11 cellular contexts compared by ENCODE assay signal in genomic region chr20:57661201-57662027, GRCh38. TPM values are rescaled to one million over a fixed set of nuclear protein-coding genes. Genes with fewer than 3 reads are reported as not detected.
DNase-seq lines count a peak whose midpoint lies in the region; ATAC-seq and TF ChIP-seq lines count a peak whose summit lies in the region.
"Had no signal": no experiment of that assay in that cellular context is flagged by ENCODE, and none has a peak within 500 bp of the region (broad histone marks: within the 10 kb centered on the region; RNA-seq: fewer than 3 reads in every experiment).

No MANE protein-coding gene starts in this region.

- intact Hi-C loops in activated B cell treated with CpG ODN at 0.5 μM for 24 hours (cut with micrococcal nuclease): no loop called here
- intact Hi-C loops in lower lobe of right lung (cut with DNase I): no loop called here
- intact Hi-C loops in thyroid gland (cut with DNase I): no loop called here

- no peak for ATAC-seq in activated CD8-positive, alpha-beta memory T cell treated with anti-CD3 and anti-CD28 coated beads, Interleukin-2, amount 10 ng/mL, durations not matched to agents 7 days and 5 days
- no peak for ATAC-seq in activated B cell treated with CpG ODN at 0.5 μM for 24 hours (ENCODE audit: low read depth)
- ATAC-seq in lower lobe of right lung: no peak
- ATAC-seq in GM18505 (IDR thresholded peaks at IDR 0.05; ENCODE audit: unreplicated experiment): no peak
- ATAC-seq: stimulated activated effector memory CD8-positive, alpha-beta T cell treated with anti-CD3 and anti-CD28 coated beads, Interleukin-12 subunit alpha, Interleukin-12 subunit beta, amount 100 ng/mL, for 72 hours had no signal

- H3K27ac ChIP-seq in lower lobe of right lung (no peak overlapping the region), thyroid gland (peak overlapping the region; percentile 63 to 88 (median 87))
- H3K27ac ChIP-seq: esophagus muscularis mucosa had no signal

- WGBS in thyroid gland, 2 donors: 45 to 63% methylated on average over 18 to 26 of the region's 32 CpGs

- H3K27me3 ChIP-seq in lower lobe of right lung (ENCODE audit: low read depth) (no peaks in the 10 kb centered on the region), thyroid gland (no peaks in the 10 kb centered on the region)
- H3K27me3 ChIP-seq: esophagus muscularis mucosa had no signal

- H3K4me1 ChIP-seq in lower lobe of right lung: peaks cover 4% of the 10 kb centered on the region
- H3K4me1 ChIP-seq in thyroid gland: peaks cover 14 to 15% of the 10 kb centered on the region in 2 donors

- peaks cover 26% of the 10 kb centered on the region for H3K36me3 ChIP-seq in lower lobe of right lung
- no peaks in the 10 kb centered on the region for H3K36me3 ChIP-seq in thyroid gland

- no peak overlapping the region for H3K27ac Mint-ChIP-seq in activated CD8-positive, alpha-beta memory T cell treated with anti-CD3 and anti-CD28 coated beads, Interleukin-2, amount 10 ng/mL, durations not matched to agents 7 days and 5 days
- H3K27ac Mint-ChIP-seq in activated B cell treated with CpG ODN at 0.5 μM for 24 hours: no peak overlapping the region
- H3K27ac Mint-ChIP-seq: stimulated activated effector memory CD8-positive, alpha-beta T cell treated with anti-CD3 and anti-CD28 coated beads, Interleukin-12 subunit alpha, Interleukin-12 subunit beta, amount 100 ng/mL, for 72 hours had no signal

- peaks cover 13% of the 10 kb centered on the region for H3K4me1 Mint-ChIP-seq in activated CD8-positive, alpha-beta memory T cell treated with anti-CD3 and anti-CD28 coated beads, Interleukin-2, amount 10 ng/mL, durations not matched to agents 7 days and 5 days
- peaks cover 32% of the 10 kb centered on the region for H3K4me1 Mint-ChIP-seq in activated B cell treated with CpG ODN at 0.5 μM for 24 hours

- H3K9me3 Mint-ChIP-seq in activated CD8-positive, alpha-beta memory T cell treated with anti-CD3 and anti-CD28 coated beads, Interleukin-2, amount 10 ng/mL, durations not matched to agents 7 days and 5 days (ENCODE audit: low read depth): peaks cover 3% of the 10 kb centered on the region
- H3K9me3 Mint-ChIP-seq in activated B cell treated with CpG ODN at 0.5 μM for 24 hours: no peaks in the 10 kb centered on the region
- H3K9me3 Mint-ChIP-seq: naive B cell; stimulated activated effector memory CD8-positive, alpha-beta T cell treated with anti-CD3 and anti-CD28 coated beads, Interleukin-12 subunit alpha, Interleukin-12 subunit beta, amount 100 ng/mL, for 72 hours had no signal

- peak; percentile 45 for DNase-seq in activated CD8-positive, alpha-beta memory T cell treated with anti-CD3 and anti-CD28 coated beads for 24 hours
- no peak for DNase-seq in activated CD8-positive, alpha-beta memory T cell treated with anti-CD3 and anti-CD28 coated beads, Interleukin-2, amount 10 ng/mL, durations not matched to agents 7 days and 5 days
- peak; percentile 10 for DNase-seq in activated B cell treated with CpG ODN at 0.5 μM for 24 hours
- DNase-seq in lower lobe of right lung: peak; percentile 46
- peak; percentile 87 to 90 for DNase-seq in thyroid gland
- DNase-seq in SKM-1 (lab: John Stamatoyannopoulos, UW; ENCODE audit: unreplicated experiment): no peak
- no peak for DNase-seq in GM03348 (ENCODE audit: low spot score)
- DNase-seq: naive B cell had no signal

- TF ChIP-seq POLR2A in thyroid gland (IDR thresholded peaks at IDR 0.05) (peak in 1 of 2 donors; percentile 26), GM18505 (IDR thresholded peaks at IDR 0.05; ENCODE audit: borderline replicate concordance, extremely low read depth, insufficient read depth, insufficient read length) (no peak)

- TF ChIP-seq CTCF in activated B cell treated with CpG ODN at 0.5 μM for 24 hours (IDR thresholded peaks at IDR 0.05) (no peak), lower lobe of right lung (IDR thresholded peaks at IDR 0.05) (no peak), thyroid gland (IDR thresholded peaks at IDR 0.05) (no peak)

- CTCF ChIA-PET in activated CD8-positive, alpha-beta memory T cell treated with anti-CD3 and anti-CD28 coated beads, Interleukin-2, amount 10 ng/mL, durations not matched to agents 7 days and 5 days (lab: Charles Lee): no interaction called here
- CTCF ChIA-PET in activated B cell treated with CpG ODN at 0.5 μM for 24 hours (lab: Charles Lee): no interaction called here

- no peak overlapping the region for H3K4me3 Mint-ChIP-seq in activated CD8-positive, alpha-beta memory T cell treated with anti-CD3 and anti-CD28 coated beads, Interleukin-2, amount 10 ng/mL, durations not matched to agents 7 days and 5 days
- no peak overlapping the region for H3K4me3 Mint-ChIP-seq in activated B cell treated with CpG ODN at 0.5 μM for 24 hours
- H3K4me3 Mint-ChIP-seq: naive B cell; stimulated activated effector memory CD8-positive, alpha-beta T cell treated with anti-CD3 and anti-CD28 coated beads, Interleukin-12 subunit alpha, Interleukin-12 subunit beta, amount 100 ng/mL, for 72 hours had no signal

- H3K27me3 Mint-ChIP-seq in activated CD8-positive, alpha-beta memory T cell treated with anti-CD3 and anti-CD28 coated beads, Interleukin-2, amount 10 ng/mL, durations not matched to agents 7 days and 5 days: peaks cover 2% of the 10 kb centered on the region
- H3K27me3 Mint-ChIP-seq in activated B cell treated with CpG ODN at 0.5 μM for 24 hours: no peaks in the 10 kb centered on the region
- H3K27me3 Mint-ChIP-seq: naive B cell had no signal

- POLR2A ChIA-PET in activated B cell treated with CpG ODN at 0.5 μM for 24 hours (lab: Charles Lee): no interaction called here

- no peaks in the 10 kb centered on the region for H3K9me3 ChIP-seq in lower lobe of right lung
- H3K9me3 ChIP-seq in thyroid gland: no peaks in the 10 kb centered on the region
- H3K9me3 ChIP-seq: esophagus muscularis mucosa had no signal

- H3K4me3 ChIP-seq in lower lobe of right lung (no peak overlapping the region), thyroid gland (replicated peaks in 1 of 3) (no peak overlapping the region)
- H3K4me3 ChIP-seq: esophagus muscularis mucosa had no signal

- no peaks in the 10 kb centered on the region for H3K36me3 Mint-ChIP-seq in activated CD8-positive, alpha-beta memory T cell treated with anti-CD3 and anti-CD28 coated beads, Interleukin-2, amount 10 ng/mL, durations not matched to agents 7 days and 5 days
- H3K36me3 Mint-ChIP-seq in activated B cell treated with CpG ODN at 0.5 μM for 24 hours (ENCODE audit: low read depth): peaks cover 42% of the 10 kb centered on the region
- H3K36me3 Mint-ChIP-seq: stimulated activated effector memory CD8-positive, alpha-beta T cell treated with anti-CD3 and anti-CD28 coated beads, Interleukin-12 subunit alpha, Interleukin-12 subunit beta, amount 100 ng/mL, for 72 hours had no signal

RNA-seq across cellular contexts. Expression of gene ZBP1, which starts 41.2 kb away (rescaled TPM):
- total RNA-seq in activated CD8-positive, alpha-beta memory T cell treated with anti-CD3 and anti-CD28 coated beads, Interleukin-2, amount 10 ng/mL, durations not matched to agents 7 days and 5 days: 10 to 100 TPM; 22.9 to 56.8 TPM
- total RNA-seq in activated B cell treated with CpG ODN at 0.5 μM for 24 hours (16.5 and 17.8 TPM in 2 replicates), lower lobe of right lung (5.8 TPM), thyroid gland (1 to 10 TPM in 1 of 4 donors, under 1 TPM in 2, not detected in 1; 0.33 to 1.5 (median 0.34) TPM)

RNA-seq across cellular contexts. Expression of gene PMEPA1, which starts 48.4 kb away (rescaled TPM):
- total RNA-seq in activated CD8-positive, alpha-beta memory T cell treated with anti-CD3 and anti-CD28 coated beads, Interleukin-2, amount 10 ng/mL, durations not matched to agents 7 days and 5 days: 1 to 10 TPM in 1 of 2 experiments, under 1 TPM in 1; 0.20 to 1.2 TPM
- total RNA-seq in activated B cell treated with CpG ODN at 0.5 μM for 24 hours (33.1 and 34.8 TPM in 2 replicates), lower lobe of right lung (26.9 TPM), thyroid gland (10 to 100 TPM in 1 of 4 donors, 1 to 10 TPM in 3; 6.5 to 12.6 (median 8.3) TPM)

Comparison
In these comparisons a context has a peak if more than half of its experiments do, and no peak if none do; other contexts are left out.
1. DNase-seq: peak in activated CD8-positive, alpha-beta memory T cell treated with anti-CD3 and anti-CD28 coated beads for 24 hours (single experiment), activated B cell treated with CpG ODN at 0.5 μM for 24 hours (single experiment), lower lobe of right lung (single experiment) and thyroid gland (2 of 2); none in activated CD8-positive, alpha-beta memory T cell treated with anti-CD3 and anti-CD28 coated beads, Interleukin-2, amount 10 ng/mL, durations not matched to agents 7 days and 5 days (single experiment), SKM-1 (single experiment) and GM03348 (single experiment).